Comparison of ENCODE assay signal across 1 cellular context in the genomic region with DNA sequence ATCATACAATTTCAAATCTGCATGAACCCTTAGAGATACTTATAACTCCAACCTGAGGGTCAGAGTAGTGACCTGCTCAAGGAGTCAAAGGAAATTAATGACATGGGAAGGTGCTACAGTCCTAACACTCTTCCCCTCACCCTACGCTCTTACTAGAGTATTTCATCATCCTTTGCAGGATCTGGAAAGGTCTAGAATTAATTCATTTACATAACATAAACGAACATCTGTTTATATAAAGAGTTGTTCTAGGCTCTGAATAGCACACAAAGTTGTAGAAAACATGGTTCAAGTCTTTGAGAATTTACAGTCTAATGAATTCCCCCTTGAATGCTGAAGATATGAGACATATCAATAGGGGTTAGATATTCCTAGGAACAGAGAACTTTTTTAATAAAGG.
TF ChIP-seq lines count a peak whose summit lies in the region.

No MANE protein-coding gene starts in this region.

TF ChIP-seq in K562, 482 proteins besides CTCF, POLR2A, EP300 and RAD21 (continued from another document):
- TF ChIP-seq, protein P1, sequence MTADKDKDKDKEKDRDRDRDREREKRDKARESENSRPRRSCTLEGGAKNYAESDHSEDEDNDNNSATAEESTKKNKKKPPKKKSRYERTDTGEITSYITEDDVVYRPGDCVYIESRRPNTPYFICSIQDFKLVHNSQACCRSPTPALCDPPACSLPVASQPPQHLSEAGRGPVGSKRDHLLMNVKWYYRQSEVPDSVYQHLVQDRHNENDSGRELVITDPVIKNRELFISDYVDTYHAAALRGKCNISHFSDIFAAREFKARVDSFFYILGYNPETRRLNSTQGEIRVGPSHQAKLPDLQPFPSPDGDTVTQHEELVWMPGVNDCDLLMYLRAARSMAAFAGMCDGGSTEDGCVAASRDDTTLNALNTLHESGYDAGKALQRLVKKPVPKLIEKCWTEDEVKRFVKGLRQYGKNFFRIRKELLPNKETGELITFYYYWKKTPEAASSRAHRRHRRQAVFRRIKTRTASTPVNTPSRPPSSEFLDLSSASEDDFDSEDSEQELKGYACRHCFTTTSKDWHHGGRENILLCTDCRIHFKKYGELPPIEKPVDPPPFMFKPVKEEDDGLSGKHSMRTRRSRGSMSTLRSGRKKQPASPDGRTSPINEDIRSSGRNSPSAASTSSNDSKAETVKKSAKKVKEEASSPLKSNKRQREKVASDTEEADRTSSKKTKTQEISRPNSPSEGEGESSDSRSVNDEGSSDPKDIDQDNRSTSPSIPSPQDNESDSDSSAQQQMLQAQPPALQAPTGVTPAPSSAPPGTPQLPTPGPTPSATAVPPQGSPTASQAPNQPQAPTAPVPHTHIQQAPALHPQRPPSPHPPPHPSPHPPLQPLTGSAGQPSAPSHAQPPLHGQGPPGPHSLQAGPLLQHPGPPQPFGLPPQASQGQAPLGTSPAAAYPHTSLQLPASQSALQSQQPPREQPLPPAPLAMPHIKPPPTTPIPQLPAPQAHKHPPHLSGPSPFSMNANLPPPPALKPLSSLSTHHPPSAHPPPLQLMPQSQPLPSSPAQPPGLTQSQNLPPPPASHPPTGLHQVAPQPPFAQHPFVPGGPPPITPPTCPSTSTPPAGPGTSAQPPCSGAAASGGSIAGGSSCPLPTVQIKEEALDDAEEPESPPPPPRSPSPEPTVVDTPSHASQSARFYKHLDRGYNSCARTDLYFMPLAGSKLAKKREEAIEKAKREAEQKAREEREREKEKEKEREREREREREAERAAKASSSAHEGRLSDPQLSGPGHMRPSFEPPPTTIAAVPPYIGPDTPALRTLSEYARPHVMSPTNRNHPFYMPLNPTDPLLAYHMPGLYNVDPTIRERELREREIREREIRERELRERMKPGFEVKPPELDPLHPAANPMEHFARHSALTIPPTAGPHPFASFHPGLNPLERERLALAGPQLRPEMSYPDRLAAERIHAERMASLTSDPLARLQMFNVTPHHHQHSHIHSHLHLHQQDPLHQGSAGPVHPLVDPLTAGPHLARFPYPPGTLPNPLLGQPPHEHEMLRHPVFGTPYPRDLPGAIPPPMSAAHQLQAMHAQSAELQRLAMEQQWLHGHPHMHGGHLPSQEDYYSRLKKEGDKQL (CRISPR knock-in tag; IDR thresholded peaks at IDR 0.05; ENCODE audit: borderline replicate concordance) = no peak
- no peak for TF ChIP-seq HBP1 (CRISPR knock-in tag; IDR thresholded peaks at IDR 0.05)
- no peak for TF ChIP-seq HSF4 (CRISPR knock-in tag; IDR thresholded peaks at IDR 0.05; ENCODE audit: borderline replicate concordance)
- no peak for TF ChIP-seq ZBTB8A (IDR thresholded peaks at IDR 0.05; ENCODE audit: partially characterized antibody)
- TF ChIP-seq ZBED1 (IDR thresholded peaks at IDR 0.05) = no peak
- TF ChIP-seq ZNF586 (CRISPR knock-in tag; conservative IDR thresholded peaks at IDR 0.05) = no peak
- TF ChIP-seq CBFB (CRISPR knock-in tag; IDR thresholded peaks at IDR 0.05) = no peak
- no peak; the same call in 1 of the 2 replicates for TF ChIP-seq CEBPB (tag; IDR thresholded peaks at IDR 0.05)
- TF ChIP-seq ZC3H11A (IDR thresholded peaks at IDR 0.05; ENCODE audit: low read depth, low read length) = no peak
- no peak for TF ChIP-seq DNMT1 (IDR thresholded peaks at IDR 0.05)
- TF ChIP-seq SRSF1 (IDR thresholded peaks at IDR 0.05; ENCODE audit: low read depth, low read length) = no peak
- TF ChIP-seq, protein P2, sequence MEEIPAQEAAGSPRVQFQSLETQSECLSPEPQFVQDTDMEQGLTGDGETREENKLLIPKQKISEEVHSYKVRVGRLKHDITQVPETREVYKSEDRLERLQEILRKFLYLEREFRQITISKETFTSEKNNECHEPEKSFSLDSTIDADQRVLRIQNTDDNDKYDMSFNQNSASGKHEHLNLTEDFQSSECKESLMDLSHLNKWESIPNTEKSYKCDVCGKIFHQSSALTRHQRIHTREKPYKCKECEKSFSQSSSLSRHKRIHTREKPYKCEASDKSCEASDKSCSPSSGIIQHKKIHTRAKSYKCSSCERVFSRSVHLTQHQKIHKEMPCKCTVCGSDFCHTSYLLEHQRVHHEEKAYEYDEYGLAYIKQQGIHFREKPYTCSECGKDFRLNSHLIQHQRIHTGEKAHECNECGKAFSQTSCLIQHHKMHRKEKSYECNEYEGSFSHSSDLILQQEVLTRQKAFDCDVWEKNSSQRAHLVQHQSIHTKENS (CRISPR knock-in tag; IDR thresholded peaks at IDR 0.05) = no peak
- no peak for TF ChIP-seq HLTF (IDR thresholded peaks at IDR 0.05)
- TF ChIP-seq PCBP2 (IDR thresholded peaks at IDR 0.05; ENCODE audit: low read depth, low read length, poor library complexity, severe bottlenecking) = no peak
